7 cellular contexts compared by ENCODE assay signal in the genomic region with DNA sequence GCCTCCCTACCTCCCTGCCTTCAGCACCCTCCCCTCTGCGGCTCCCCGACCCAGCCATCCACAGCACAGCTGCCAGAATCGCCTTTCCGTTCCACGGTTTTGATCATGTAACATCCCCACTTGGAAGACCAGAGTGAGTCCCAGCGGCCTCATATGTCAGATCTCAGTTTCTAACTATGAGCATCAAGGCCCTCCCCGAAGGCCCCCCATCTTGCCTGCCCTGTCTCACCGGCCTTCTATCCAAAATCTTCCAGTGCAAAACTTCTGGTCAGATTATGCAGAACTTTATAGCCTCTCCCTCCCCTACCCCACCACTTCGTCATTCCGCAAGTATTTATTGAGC. TPM values are rescaled to one million over a fixed set of nuclear protein-coding genes. Genes with fewer than 3 reads are reported as not detected.
DNase-seq lines count a peak whose midpoint lies in the region; ATAC-seq and TF ChIP-seq lines count a peak whose summit lies in the region.

No MANE protein-coding gene starts in this region.

- H3K79me2 ChIP-seq in H9 (ENCODE audit: insufficient read depth, low read length), result no peaks in the 10 kb centered on the region

- peak overlapping the region; percentile 91 for H3K4me3 ChIP-seq in iPS-20b (ENCODE audit: low read length)
- H3K4me3 ChIP-seq in suprapubic skin, result peak overlapping the region; percentile 44

- no peak overlapping the region for H3T11ph ChIP-seq in H9 (ENCODE audit: low read length)

- H3K27me3 ChIP-seq in H9 (ENCODE audit: insufficient read depth, low read length) (peaks cover 4% of the 10 kb centered on the region; the same call in 1 of the 2 replicates), iPS-20b (ENCODE audit: insufficient read depth, low read length) (peaks cover 53% of the 10 kb centered on the region), suprapubic skin (no peaks in the 10 kb centered on the region)

- peaks cover 15 to 17% of the 10 kb centered on the region in 2 experiments for H3K4me1 Mint-ChIP-seq in H9
- H3K4me1 Mint-ChIP-seq in activated CD8-positive, alpha-beta T cell treated with anti-CD3 and anti-CD28 coated beads for 36 hours (ENCODE audit: low read depth), result peaks cover 14% of the 10 kb centered on the region

- no peak overlapping the region for H2BK12ac ChIP-seq in H9 (ENCODE audit: insufficient read length, low read depth, low read length)

- TF ChIP-seq CTCF in H9 (conservative IDR thresholded peaks at IDR 0.05), result no peak
- no peak for TF ChIP-seq CTCF in activated CD8-positive, alpha-beta T cell treated with anti-CD3 and anti-CD28 coated beads for 36 hours (IDR thresholded peaks at IDR 0.05)
- TF ChIP-seq CTCF in suprapubic skin (IDR thresholded peaks at IDR 0.05), result no peak

- H3K9me3 ChIP-seq in H9 (ENCODE audit: control insufficient read depth, low read depth, low read length) (no peaks in the 10 kb centered on the region), iPS-20b (ENCODE audit: insufficient read depth, low read depth, low read length) (no peaks in the 10 kb centered on the region), suprapubic skin (no peaks in the 10 kb centered on the region)

- H3K9ac ChIP-seq in H9 (ENCODE audit: extremely low read depth, insufficient read length, low read length) (peak overlapping the region; percentile 26), iPS-20b (ENCODE audit: low read depth, low read length) (peak overlapping the region; percentile 65; the same call in 1 of the 2 replicates)

- no peak overlapping the region for H3K18ac ChIP-seq in H9 (ENCODE audit: insufficient read length, low read depth, low read length)

- no peak for DNase-seq in H9
- DNase-seq in activated CD8-positive, alpha-beta T cell treated with anti-CD3 and anti-CD28 coated beads for 36 hours, result no peak
- DNase-seq in suprapubic skin (ENCODE audit: low spot score in 2 of 2), result no peak
- no peak for DNase-seq in A172 (ENCODE audit: low spot score)
- DNase-seq in activated gamma-delta T cell (lab: John Stamatoyannopoulos, UW), result no peak

- CTCF ChIA-PET in activated CD8-positive, alpha-beta T cell treated with anti-CD3 and anti-CD28 coated beads for 36 hours (lab: Charles Lee), result interaction anchor here (1.8 to 3.3 kb wide), 2 partner anchors 9 to 16 kb away, joined by 7 to 30 read pairs; no protein-coding TSS in a partner anchor

- intact Hi-C loops in activated CD8-positive, alpha-beta T cell treated with anti-CD3 and anti-CD28 coated beads for 36 hours (cut with micrococcal nuclease), result no loop called here

- ATAC-seq in activated CD8-positive, alpha-beta T cell treated with anti-CD3 and anti-CD28 coated beads for 36 hours, result peak; percentile 34
- ATAC-seq in GM21723 (IDR thresholded peaks at IDR 0.05; ENCODE audit: unreplicated experiment), result no peak

- H2AK5ac ChIP-seq in H9 (ENCODE audit: insufficient read length, low read length), result no peak overlapping the region

- H3K23ac ChIP-seq in H9 (ENCODE audit: insufficient read length, low read depth, low read length), result no peak overlapping the region

- H3K14ac ChIP-seq in H9 (ENCODE audit: insufficient read depth, low read length), result peak overlapping the region; percentile 80

- no peak overlapping the region for H2AFZ ChIP-seq in H9 (ENCODE audit: low read length)

- no peaks in the 10 kb centered on the region for H3K79me1 ChIP-seq in H9 (ENCODE audit: insufficient read depth, low read depth, low read length, poor library complexity, severe bottlenecking)

- H2BK15ac ChIP-seq in H9 (ENCODE audit: low read depth, low read length), result no peak overlapping the region

- H3K4ac ChIP-seq in H9 (ENCODE audit: low read depth, low read length), result no peak overlapping the region

- no peaks in the 10 kb centered on the region for H3K9me3 Mint-ChIP-seq in H9
- H3K9me3 Mint-ChIP-seq in activated CD8-positive, alpha-beta T cell treated with anti-CD3 and anti-CD28 coated beads for 36 hours, result no peaks in the 10 kb centered on the region

- peaks cover 13% of the 10 kb centered on the region for H3K23me2 ChIP-seq in H9 (ENCODE audit: insufficient read length, low read depth, low read length, poor library complexity, severe bottlenecking)

- H2BK5ac ChIP-seq in H9 (ENCODE audit: insufficient read length, low read length), result no peak overlapping the region

- H4K20me1 ChIP-seq in H9 (ENCODE audit: control insufficient read depth, insufficient read depth, insufficient read length), result no peaks in the 10 kb centered on the region

- no peak overlapping the region for H4K5ac ChIP-seq in H9 (ENCODE audit: insufficient read length, low read depth, low read length)

- H3K36me3 ChIP-seq in iPS-20b (ENCODE audit: insufficient read depth, low read depth, low read length) (no peaks in the 10 kb centered on the region), suprapubic skin (no peaks in the 10 kb centered on the region)

- POLR2A ChIA-PET in activated CD8-positive, alpha-beta T cell treated with anti-CD3 and anti-CD28 coated beads for 36 hours (lab: Charles Lee), result no interaction called here

- no peak overlapping the region for H4K8ac ChIP-seq in H9 (replicated peaks; ENCODE audit: insufficient read length, low read depth, low read length)

- H3K27ac Mint-ChIP-seq in H9, result 0 out of 7 replicates have a peak overlapping the region, but pooled peaks of 1 of the 3 experiments have one; percentile 4
- no peak overlapping the region for H3K27ac Mint-ChIP-seq in activated CD8-positive, alpha-beta T cell treated with anti-CD3 and anti-CD28 coated beads for 36 hours

- no peak overlapping the region for H4K91ac ChIP-seq in H9 (ENCODE audit: insufficient read length, low read depth, low read length)

- H2BK120ac ChIP-seq in H9 (ENCODE audit: low read depth, low read length, poor library complexity, severe bottlenecking), result no peak overlapping the region

- peak overlapping the region; percentile 96 for H3K4me2 ChIP-seq in H9 (ENCODE audit: insufficient read depth, insufficient read length, low read length)

- H3K56ac ChIP-seq in H9 (ENCODE audit: insufficient read length, low read depth, low read length), result no peak overlapping the region

- H3K4me3 Mint-ChIP-seq in H9, result peak overlapping the region; percentile 71 to 88
- H3K4me3 Mint-ChIP-seq in activated CD8-positive, alpha-beta T cell treated with anti-CD3 and anti-CD28 coated beads for 36 hours, result peak overlapping the region; percentile 34

- WGBS in H9 (ENCODE audit: extremely low coverage, insufficient read length, low lambda C conversion rate), result no CpG with 5 or more reads among the region's 10 CpGs
- 30% methylated on average over 10 of the region's 10 CpGs for WGBS in suprapubic skin

- 0 out of 2 replicates have a peak, but pooled peaks cover 3% of the 10 kb centered on the region for H3K4me1 ChIP-seq in H9 (ENCODE audit: insufficient read depth, low read length)
- H3K4me1 ChIP-seq in iPS-20b (ENCODE audit: insufficient read depth, low read length), result peaks cover 4% of the 10 kb centered on the region; the same call in 1 of the 2 replicates
- H3K4me1 ChIP-seq in suprapubic skin, result peaks cover 27% of the 10 kb centered on the region

- no peak for TF ChIP-seq POLR2A in suprapubic skin (IDR thresholded peaks at IDR 0.05)

- no peak overlapping the region for H3K27ac ChIP-seq in H9 (ENCODE audit: insufficient read length, low read depth, low read length)
- no peak overlapping the region for H3K27ac ChIP-seq in iPS-20b (ENCODE audit: low read length)
- H3K27ac ChIP-seq in suprapubic skin, result peak overlapping the region; percentile 85

- TF ChIP-seq EP300 in suprapubic skin (IDR thresholded peaks at IDR 0.05), result no peak

- no peak overlapping the region for H2BK20ac ChIP-seq in H9 (ENCODE audit: low read depth, low read length, poor library complexity, severe bottlenecking)

- no peaks in the 10 kb centered on the region for H3K36me3 Mint-ChIP-seq in H9 (ENCODE audit: insufficient read depth in 1 of 3, low read depth in 3 of 3)
- no peaks in the 10 kb centered on the region for H3K36me3 Mint-ChIP-seq in activated CD8-positive, alpha-beta T cell treated with anti-CD3 and anti-CD28 coated beads for 36 hours (ENCODE audit: low read depth)

- peaks cover 85% of the 10 kb centered on the region for H3K27me3 Mint-ChIP-seq in H9 (ENCODE audit: low read depth)
- peaks cover 54% of the 10 kb centered on the region for H3K27me3 Mint-ChIP-seq in activated CD8-positive, alpha-beta T cell treated with anti-CD3 and anti-CD28 coated beads for 36 hours

RNA-seq across cellular contexts. Expression of gene LMX1A, which starts 20.3 kb away (rescaled TPM):
- total RNA-seq in H9 (2021) (not detected in 2 replicates), suprapubic skin (under 1 TPM in 1 of 4 donors, not detected in 3; 0.44 TPM)
- total RNA-seq in activated CD8-positive, alpha-beta T cell treated with anti-CD3 and anti-CD28 coated beads for 36 hours, result not detected
- not detected in 2 replicates for total RNA-seq in A172 (2014; rRNA removed; shearing (Covaris generic))
